8 cellular contexts compared by ENCODE assay signal in genomic region chr22:26484360-26484706, GRCh38. TPM values are rescaled to one million over a fixed set of nuclear protein-coding genes. Genes with fewer than 3 reads are reported as not detected.
DNase-seq lines count a peak whose midpoint lies in the region; ATAC-seq and TF ChIP-seq lines count a peak whose summit lies in the region.

No MANE protein-coding gene starts in this region.

- H4K12ac ChIP-seq in trophoblast cell (ENCODE audit: low read depth, low read length) = no peak overlapping the region

- H3K36me3 Mint-ChIP-seq in endodermal cell (ENCODE audit: low read depth) = peaks cover 31% of the 10 kb centered on the region

- H3K4me1 Mint-ChIP-seq in endodermal cell = peaks cover 36% of the 10 kb centered on the region

- H3K23ac ChIP-seq in trophoblast cell (ENCODE audit: low read length) = no peak overlapping the region

- H3K79me2 ChIP-seq in PC-3 (ENCODE audit: low read length) = peaks cover 52% of the 10 kb centered on the region
- peaks cover 7% of the 10 kb centered on the region for H3K79me2 ChIP-seq in trophoblast cell (ENCODE audit: control insufficient read depth, insufficient read depth, low read length, poor library complexity)

- peak overlapping the region; percentile 88 for H3K4me3 Mint-ChIP-seq in endodermal cell

- H4K8ac ChIP-seq in trophoblast cell (ENCODE audit: low read depth, low read length) = no peak overlapping the region

- H2AFZ ChIP-seq in PC-3 (ENCODE audit: low read length) (peak overlapping the region; percentile 87), trophoblast cell (ENCODE audit: insufficient read depth, low read length, poor library complexity) (no peak overlapping the region)

- TF ChIP-seq CTCF in PC-3 (conservative IDR thresholded peaks at IDR 0.05; ENCODE audit: low read depth, low read length) (no peak), endodermal cell (conservative IDR thresholded peaks at IDR 0.05) (no peak)

- H3K27me3 ChIP-seq in PC-3 (ENCODE audit: low read length) (no peaks in the 10 kb centered on the region), endodermal cell (ENCODE audit: control insufficient read depth, insufficient read depth, low read length, poor library complexity, severe bottlenecking) (no peaks in the 10 kb centered on the region), trophoblast cell (ENCODE audit: insufficient read depth, low read length) (no peaks in the 10 kb centered on the region)

- H3K9ac ChIP-seq in PC-3 (ENCODE audit: low read length) = peak overlapping the region; percentile 93
- H3K9ac ChIP-seq in endodermal cell (ENCODE audit: extremely low read depth, low read length, poor library complexity, severe bottlenecking) = peak overlapping the region; percentile 91
- H3K9ac ChIP-seq in trophoblast cell (ENCODE audit: low read length) = no peak overlapping the region

- peak overlapping the region; percentile 99 for H3K27ac Mint-ChIP-seq in endodermal cell

- no peaks in the 10 kb centered on the region for H3F3A ChIP-seq in PC-3 (ENCODE audit: low read length, unreplicated experiment)

- BruUV-seq in PC-3 (replicated peaks; lab: Mats Ljungman, UMichigan) = TSS peak; percentile 59

- POLR2A ChIA-PET in PC-3 (lab: Charles Lee; ENCODE audit: unreplicated experiment) = no interaction called here

- intact Hi-C loops in PC-3 (cut with micrococcal nuclease) = no loop called here

- H2BK12ac ChIP-seq in trophoblast cell (ENCODE audit: low read length) = no peak overlapping the region

- no peaks in the 10 kb centered on the region for H3K9me3 Mint-ChIP-seq in endodermal cell

- H3K14ac ChIP-seq in trophoblast cell (ENCODE audit: low read length) = no peak overlapping the region

- H2BK120ac ChIP-seq in trophoblast cell (ENCODE audit: insufficient read depth, low read length, poor library complexity) = no peak overlapping the region

- H2BK5ac ChIP-seq in trophoblast cell (ENCODE audit: low read depth, low read length, poor library complexity) = no peak overlapping the region

- no peak overlapping the region for H4K91ac ChIP-seq in trophoblast cell (ENCODE audit: low read depth, low read length)

- H3K4me2 ChIP-seq in PC-3 (ENCODE audit: low read length) (peak overlapping the region; percentile 98), trophoblast cell (ENCODE audit: low read length) (peak overlapping the region; percentile 67)

- CTCF ChIA-PET in PC-3 (lab: Charles Lee) = no interaction called here

- peak overlapping the region; percentile 76 for H3K4ac ChIP-seq in trophoblast cell (ENCODE audit: low read depth, low read length)

- H3K9me2 ChIP-seq in PC-3 (replicated peaks; ENCODE audit: low read length) = no peaks in the 10 kb centered on the region

- H3K36me3 ChIP-seq in PC-3 (ENCODE audit: low read depth, low read length) (no peaks in the 10 kb centered on the region; the same call in none of the 2 replicates), endodermal cell (ENCODE audit: control insufficient read depth, insufficient read depth, low read length) (peaks cover 21% of the 10 kb centered on the region), trophoblast cell (ENCODE audit: control insufficient read depth in 1 of 2, insufficient read depth in 2 of 2, low read length in 2 of 2) (peaks cover 9 to 26% of the 10 kb centered on the region in 2 experiments)

- peaks cover 9% of the 10 kb centered on the region for H3K79me1 ChIP-seq in trophoblast cell (ENCODE audit: low read length)

- DNase-seq in ELR (ENCODE audit: low read depth) = peak; percentile 62
- DNase-seq in PC-3 = no peak
- DNase-seq in endodermal cell = no peak
- peak in 1 of 2 donors; percentile 12 for DNase-seq in trophoblast cell
- no peak for DNase-seq in 8988T
- DNase-seq in activated effector memory CD4-positive, alpha-beta T cell treated with anti-CD3 and anti-CD28 coated beads, Interleukin-2, amount 50 U/mL, for 16 hours = no peak
- DNase-seq in activated CD8-positive, alpha-beta memory T cell treated with anti-CD3 and anti-CD28 coated beads, Interleukin-2, amount 50 U/mL, for 48 hours = no peak

- H3K27ac ChIP-seq in PC-3 (ENCODE audit: low read length) (peak overlapping the region; percentile 41), endodermal cell (ENCODE audit: low read depth, low read length) (peak overlapping the region; percentile 75), trophoblast cell (ENCODE audit: low read depth, low read length) (no peak overlapping the region)

- ATAC-seq in PC-3 (no peak), HG03565 (IDR thresholded peaks at IDR 0.05; ENCODE audit: unreplicated experiment) (no peak)

- no peaks in the 10 kb centered on the region for H3K9me3 ChIP-seq in PC-3 (ENCODE audit: low read length)
- H3K9me3 ChIP-seq in endodermal cell (ENCODE audit: control insufficient read depth, low read length) = no peaks in the 10 kb centered on the region
- no peaks in the 10 kb centered on the region for H3K9me3 ChIP-seq in trophoblast cell (ENCODE audit: insufficient read depth, low read depth, low read length)

- H3K27me3 Mint-ChIP-seq in endodermal cell (ENCODE audit: insufficient read depth) = no peaks in the 10 kb centered on the region

- 16 to 27% methylated on average over 3 to 6 of the region's 6 CpGs for WGBS in endodermal cell (ENCODE audit: insufficient coverage in 1 of 2, insufficient read length in 1 of 2), 2 experiments
- whole genome bisulfite sequencing in trophoblast cell (ENCODE audit: extremely low coverage, insufficient coverage, insufficient read length) = no CpG with 5 or more reads among the region's 6 CpGs

- H4K20me1 ChIP-seq in PC-3 (ENCODE audit: low read length) = no peaks in the 10 kb centered on the region

- H2AK5ac ChIP-seq in trophoblast cell (ENCODE audit: low read length) = peak overlapping the region; percentile 18

- H3K4me3 ChIP-seq in PC-3 (ENCODE audit: low read length) = peak overlapping the region; percentile 88
- H3K4me3 ChIP-seq in endodermal cell (ENCODE audit: low read length) = peak overlapping the region; percentile 100
- H3K4me3 ChIP-seq in trophoblast cell (ENCODE audit: low read depth, low read length) = no peak overlapping the region

- no peak overlapping the region for H3K18ac ChIP-seq in trophoblast cell (ENCODE audit: low read length)

- H3K4me1 ChIP-seq in PC-3 (ENCODE audit: insufficient read depth, low read length) (peaks cover 24% of the 10 kb centered on the region), endodermal cell (ENCODE audit: control insufficient read depth, insufficient read depth, low read length) (peaks cover 3% of the 10 kb centered on the region), trophoblast cell (ENCODE audit: control insufficient read depth in 1 of 2, insufficient read depth in 2 of 2, low read length in 2 of 2) (peaks cover 7 to 17% of the 10 kb centered on the region in 2 experiments)

RNA-seq across cellular contexts. Expression of gene SRRD, which starts 0.7 kb away (rescaled TPM):
- total RNA-seq in PC-3 (2014; rRNA removed) (17.6 and 21.1 TPM in 2 replicates), endodermal cell (10 to 100 TPM; 27.4 to 30.0 TPM)
- 26.7 TPM for polyA plus RNA-seq in endodermal cell (2013, experiment 1 of 2)
- 25.2 TPM for polyA plus RNA-seq in endodermal cell (2013, experiment 2 of 2)
- 15.4 and 15.8 TPM in 2 replicates for polyA plus RNA-seq in trophoblast cell (2013)

RNA-seq across cellular contexts. Expression of gene HPS4, which starts 0.8 kb away (rescaled TPM):
- total RNA-seq in PC-3 (2014; rRNA removed) (15.9 and 19.9 TPM in 2 replicates), endodermal cell (10 to 100 TPM; 41.7 to 57.6 TPM)
- polyA plus RNA-seq in endodermal cell (2013, experiment 1 of 2) = 45.7 TPM
- polyA plus RNA-seq in endodermal cell (2013, experiment 2 of 2) = 41.7 TPM
- 22.6 and 24.1 TPM in 2 replicates for polyA plus RNA-seq in trophoblast cell (2013)

RNA-seq across cellular contexts. Expression of gene TFIP11, which starts 27.9 kb away (rescaled TPM):
- 22.4 and 33.5 TPM in 2 replicates for total RNA-seq in PC-3 (2014; rRNA removed)
- total RNA-seq in endodermal cell = 10 to 100 TPM; 28.4 to 28.9 TPM
- polyA plus RNA-seq in endodermal cell (2013, experiment 1 of 2) = 21.4 TPM
- polyA plus RNA-seq in endodermal cell (2013, experiment 2 of 2) = 23.5 TPM
- polyA plus RNA-seq in trophoblast cell (2013) = 27.7 and 27.8 TPM in 2 replicates

RNA-seq across cellular contexts. Expression of gene ASPHD2, which starts 55.3 kb away (rescaled TPM):
- 2.1 and 2.4 TPM in 2 replicates for total RNA-seq in PC-3 (2014; rRNA removed)
- 1 to 10 TPM; 6.0 to 7.3 TPM for total RNA-seq in endodermal cell
- polyA plus RNA-seq in endodermal cell (2013, experiment 1 of 2) = 13.9 TPM
- 12.9 TPM for polyA plus RNA-seq in endodermal cell (2013, experiment 2 of 2)
- 9.5 and 9.9 TPM in 2 replicates for polyA plus RNA-seq in trophoblast cell (2013)
